Comparison of ENCODE assay signal across 8 cellular contexts in the genomic region with DNA sequence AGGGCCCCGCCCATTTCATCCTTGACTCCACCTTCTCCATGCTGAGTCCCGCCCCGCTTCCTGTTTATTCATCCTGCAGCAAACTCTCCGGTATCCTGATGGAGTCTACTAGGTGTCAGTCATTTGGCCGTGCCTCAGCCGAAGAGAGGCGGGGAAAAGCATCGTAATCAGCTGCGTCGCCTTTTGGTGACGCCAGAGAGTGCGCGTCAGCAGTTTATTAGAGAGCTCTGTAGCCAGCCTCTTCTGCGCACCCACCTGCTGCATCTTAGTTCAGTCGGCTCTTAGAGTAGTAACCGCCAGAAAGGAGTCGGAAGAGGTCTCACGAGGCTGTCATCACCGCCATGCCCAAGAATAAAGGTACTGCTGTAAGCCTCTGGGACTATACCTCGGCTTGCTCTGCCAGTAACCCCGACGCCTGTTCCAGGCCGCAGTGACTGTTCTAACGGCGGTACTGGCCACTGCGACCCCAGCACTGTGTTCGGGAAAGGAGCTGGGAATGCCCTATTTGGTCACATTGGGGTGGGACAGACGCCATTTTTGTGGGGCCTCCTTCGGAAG. TPM values are rescaled to one million over a fixed set of nuclear protein-coding genes. Genes with fewer than 3 reads are reported as not detected.
DNase-seq lines count a peak whose midpoint lies in the region; ATAC-seq and TF ChIP-seq lines count a peak whose summit lies in the region.

A gene with protein sequence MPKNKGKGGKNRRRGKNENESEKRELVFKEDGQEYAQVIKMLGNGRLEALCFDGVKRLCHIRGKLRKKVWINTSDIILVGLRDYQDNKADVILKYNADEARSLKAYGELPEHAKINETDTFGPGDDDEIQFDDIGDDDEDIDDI (plus strand): TSS at position 246 of the 558 bp plus-strand sequence. CDS start 96 bp downstream, at position 342.

- intact Hi-C loops in esophagus squamous epithelium (cut with DNase I) = no loop called here
- intact Hi-C loops in A673 (cut with micrococcal nuclease; ENCODE audit: unreplicated experiment) = no loop called here

- WGBS in esophagus squamous epithelium, 2 donors = 0% methylated on average over 4 of the region's 29 CpGs; no CpG with 5 or more reads in 1 of the 2 donors

- peak in 1 of 4 donors; percentile 83 for TF ChIP-seq POLR2A in esophagus squamous epithelium (IDR thresholded peaks at IDR 0.05)

- no peaks in the 10 kb centered on the region for H3K36me3 Mint-ChIP-seq in activated naive CD8-positive, alpha-beta T cell
- no peaks in the 10 kb centered on the region for H3K36me3 Mint-ChIP-seq in stimulated activated memory B cell treated with anti-CD40 and anti-IgM and Interleukin-4, amounts not matched to agents 10 μg/mL and 1 μg/mL and 100 μg/mL, for 72 hours

- H3K9me3 ChIP-seq in esophagus squamous epithelium = no peaks in the 10 kb centered on the region
- no peaks in the 10 kb centered on the region for H3K9me3 ChIP-seq in A673 (ENCODE audit: low read depth, low read length, poor library complexity, severe bottlenecking)

- H3K27me3 ChIP-seq in esophagus squamous epithelium (no peaks in the 10 kb centered on the region), A673 (replicated peaks; ENCODE audit: insufficient read depth, low read depth, low read length, poor library complexity) (no peaks in the 10 kb centered on the region)

- peaks cover 42% of the 10 kb centered on the region for H3K4me1 Mint-ChIP-seq in activated naive CD8-positive, alpha-beta T cell (ENCODE audit: low read depth)
- H3K4me1 Mint-ChIP-seq in stimulated activated memory B cell treated with anti-CD40 and anti-IgM and Interleukin-4, amounts not matched to agents 10 μg/mL and 1 μg/mL and 100 μg/mL, for 72 hours = peaks cover 14% of the 10 kb centered on the region

- H3K4me1 ChIP-seq in esophagus squamous epithelium (peaks cover 0 to 28% (median 0%) of the 10 kb centered on the region in 3 donors), A673 (ENCODE audit: insufficient read depth, low read length, poor library complexity, severe bottlenecking) (no peaks in the 10 kb centered on the region)

- peak within 1 kb of the TSS; percentile 97 for H3K27ac Mint-ChIP-seq in activated naive CD8-positive, alpha-beta T cell
- H3K27ac Mint-ChIP-seq in stimulated activated memory B cell treated with anti-CD40 and anti-IgM and Interleukin-4, amounts not matched to agents 10 μg/mL and 1 μg/mL and 100 μg/mL, for 72 hours = peak within 1 kb of the TSS; percentile 98

- TF ChIP-seq CTCF in esophagus squamous epithelium (IDR thresholded peaks at IDR 0.05) (no peak), A673 (conservative IDR thresholded peaks at IDR 0.05; ENCODE audit: low read depth, low read length) (no peak)

- peak; percentile 99 for ATAC-seq in left lobe of liver
- ATAC-seq in stimulated activated memory B cell treated with anti-CD40 and anti-IgM and Interleukin-4, amounts not matched to agents 10 μg/mL and 1 μg/mL and 100 μg/mL, for 72 hours = peak; percentile 99

- no peaks in the 10 kb centered on the region for H3K9me3 Mint-ChIP-seq in activated naive CD8-positive, alpha-beta T cell (ENCODE audit: low read depth)
- H3K9me3 Mint-ChIP-seq in stimulated activated memory B cell treated with anti-CD40 and anti-IgM and Interleukin-4, amounts not matched to agents 10 μg/mL and 1 μg/mL and 100 μg/mL, for 72 hours = no peaks in the 10 kb centered on the region

- H3K4me3 Mint-ChIP-seq in activated naive CD8-positive, alpha-beta T cell = peak within 1 kb of the TSS; percentile 92
- peak within 1 kb of the TSS; percentile 93 for H3K4me3 Mint-ChIP-seq in stimulated activated memory B cell treated with anti-CD40 and anti-IgM and Interleukin-4, amounts not matched to agents 10 μg/mL and 1 μg/mL and 100 μg/mL, for 72 hours

- H3K27me3 Mint-ChIP-seq in activated naive CD8-positive, alpha-beta T cell = no peaks in the 10 kb centered on the region
- no peaks in the 10 kb centered on the region for H3K27me3 Mint-ChIP-seq in stimulated activated memory B cell treated with anti-CD40 and anti-IgM and Interleukin-4, amounts not matched to agents 10 μg/mL and 1 μg/mL and 100 μg/mL, for 72 hours

- no peak for DNase-seq in activated CD8-positive, alpha-beta memory T cell treated with anti-CD3 and anti-CD28 coated beads, Interleukin-2, amount 50 U/mL, for 4 hours
- peak; percentile 82 for DNase-seq in NCI-H226
- DNase-seq in left lobe of liver (ENCODE audit: low spot score) = peak; percentile 90
- DNase-seq in esophagus squamous epithelium (lab: John Stamatoyannopoulos, UW) = no peak
- DNase-seq in A673 (ENCODE audit: low spot score) = no peak

- CTCF ChIA-PET in activated CD8-positive, alpha-beta memory T cell treated with anti-CD3 and anti-CD28 coated beads for 36 hours (lab: Charles Lee) = no interaction called here
- CTCF ChIA-PET in A673 (lab: Charles Lee) = no interaction called here

- H3K36me3 ChIP-seq in esophagus squamous epithelium (no peaks in the 10 kb centered on the region), A673 (ENCODE audit: insufficient read depth, low read length, poor library complexity, severe bottlenecking) (no peaks in the 10 kb centered on the region)

- H3K4me3 ChIP-seq in esophagus squamous epithelium = peak within 1 kb of the TSS in 2 of 4 donors; percentile 51 to 67
- no peak within 1 kb of the TSS for H3K4me3 ChIP-seq in A673 (ENCODE audit: low read depth, low read length, poor library complexity, severe bottlenecking)

- H3K27ac ChIP-seq in esophagus squamous epithelium = peak within 1 kb of the TSS in 2 of 4 donors; percentile 88 to 95
- H3K27ac ChIP-seq in A673 (ENCODE audit: low read depth, low read length, poor library complexity, severe bottlenecking) = no peak within 1 kb of the TSS

- no TSS peak for BruUV-seq in A673 (replicated peaks; lab: Mats Ljungman, UMichigan)

- POLR2A ChIA-PET in activated CD8-positive, alpha-beta memory T cell treated with anti-CD3 and anti-CD28 coated beads for 36 hours (lab: Charles Lee) = no interaction called here
- POLR2A ChIA-PET in A673 (lab: Charles Lee; ENCODE audit: low non-redundant PET) = no interaction called here

RNA-seq across cellular contexts. Expression of the gene that starts here (rescaled TPM):
- total RNA-seq in activated CD8-positive, alpha-beta memory T cell treated with anti-CD3 and anti-CD28 coated beads for 36 hours = 10 to 100 TPM; 89.9 to 98.9 TPM
- total RNA-seq in left lobe of liver = 14.6 TPM
- 10 to 100 TPM in 2 of 4 donors, not detected in 2; 20.4 to 24.0 TPM for total RNA-seq in esophagus squamous epithelium
- not detected in 2 replicates for total RNA-seq in A673 (2021)

Comparison
In these comparisons a context has a peak if more than half of its experiments do, and no peak if none do; other contexts are left out.
1. DNase-seq: peak in NCI-H226 (single experiment) and left lobe of liver (single experiment); none in activated CD8-positive, alpha-beta memory T cell treated with anti-CD3 and anti-CD28 coated beads, Interleukin-2, amount 50 U/mL, for 4 hours (single experiment), esophagus squamous epithelium (single experiment) and A673 (single experiment).